8 cellular contexts compared by ENCODE assay signal in genomic region chr22:40024201-40025061, GRCh38. TPM values are rescaled to one million over a fixed set of nuclear protein-coding genes. Genes with fewer than 3 reads are reported as not detected.
DNase-seq lines count a peak whose midpoint lies in the region; ATAC-seq and TF ChIP-seq lines count a peak whose summit lies in the region.

No MANE protein-coding gene starts in this region.

- H3K9me3 Mint-ChIP-seq in activated naive CD8-positive, alpha-beta T cell treated with anti-CD3 and anti-CD28 coated beads, Interleukin-2, amount 50 U/mL, for 24 hours, result no peaks in the 10 kb centered on the region

- TF ChIP-seq CTCF in Loucy (conservative IDR thresholded peaks at IDR 0.05; ENCODE audit: low read length) (peak; percentile 98), left ventricle myocardium inferior (IDR thresholded peaks at IDR 0.05; ENCODE audit: borderline replicate concordance) (peak; percentile 91)

- peak; percentile 66 for ATAC-seq in activated naive CD8-positive, alpha-beta T cell treated with anti-CD3 and anti-CD28 coated beads, Interleukin-2, amount 50 U/mL, for 24 hours
- ATAC-seq in sciatic nerve (peak; percentile 86), GM18505 (IDR thresholded peaks at IDR 0.05; ENCODE audit: unreplicated experiment) (no peak)

- no peaks in the 10 kb centered on the region for H3F3A ChIP-seq in Loucy (ENCODE audit: low read depth)

- no peak for TF ChIP-seq POLR2A in GM18505 (IDR thresholded peaks at IDR 0.05; ENCODE audit: borderline replicate concordance, extremely low read depth, insufficient read depth, insufficient read length)

- H3K27me3 Mint-ChIP-seq in activated naive CD8-positive, alpha-beta T cell treated with anti-CD3 and anti-CD28 coated beads, Interleukin-2, amount 50 U/mL, for 24 hours, result no peaks in the 10 kb centered on the region

- H2AFZ ChIP-seq in Loucy (ENCODE audit: low read length), result peak overlapping the region; percentile 26; the same call in 1 of the 2 replicates

- H3K27ac Mint-ChIP-seq in activated naive CD8-positive, alpha-beta T cell treated with anti-CD3 and anti-CD28 coated beads, Interleukin-2, amount 50 U/mL, for 24 hours, result no peak overlapping the region

- H4K20me1 ChIP-seq in Loucy (ENCODE audit: insufficient read depth, low read length, poor library complexity, severe bottlenecking), result no peaks in the 10 kb centered on the region

- H3K36me3 ChIP-seq in Loucy (ENCODE audit: insufficient read depth, low read length) (no peaks in the 10 kb centered on the region), left ventricle myocardium inferior (no peaks in the 10 kb centered on the region)

- peaks cover 4% of the 10 kb centered on the region for H3K4me1 Mint-ChIP-seq in activated naive CD8-positive, alpha-beta T cell treated with anti-CD3 and anti-CD28 coated beads, Interleukin-2, amount 50 U/mL, for 24 hours

- H3K79me2 ChIP-seq in Loucy (ENCODE audit: insufficient read depth, low read length), result no peaks in the 10 kb centered on the region

- H3K9me3 ChIP-seq in Loucy (ENCODE audit: insufficient read depth, low read depth, low read length) (no peaks in the 10 kb centered on the region), left ventricle myocardium inferior (replicated peaks) (no peaks in the 10 kb centered on the region)

- H3K4me3 ChIP-seq in Loucy (ENCODE audit: low read length, poor library complexity, severe bottlenecking) (no peak overlapping the region), left ventricle myocardium inferior (no peak overlapping the region)

- H3K4me2 ChIP-seq in Loucy (ENCODE audit: low read depth, low read length, poor library complexity, severe bottlenecking), result peak overlapping the region; percentile 41

- H3K36me3 Mint-ChIP-seq in activated naive CD8-positive, alpha-beta T cell treated with anti-CD3 and anti-CD28 coated beads, Interleukin-2, amount 50 U/mL, for 24 hours (ENCODE audit: low read depth), result no peaks in the 10 kb centered on the region

- DNase-seq in DMS53 (lab: John Stamatoyannopoulos, UW) (peak; percentile 75), SW480 (ENCODE audit: low spot score) (peak; percentile 45), left ventricle myocardium inferior (peak; percentile 63), sciatic nerve (ENCODE audit: low spot score) (peak; percentile 85), NCI-H187 (lab: John Stamatoyannopoulos, UW) (no peak)
- DNase-seq in activated naive CD8-positive, alpha-beta T cell treated with anti-CD3 and anti-CD28 coated beads, Interleukin-2, amount 50 U/mL, for 24 hours, result peak; percentile 71

- intact Hi-C loops in left ventricle myocardium inferior (cut with micrococcal nuclease) (loop anchor here (5.0 kb wide), 1 partner anchor 487 kb away; no protein-coding TSS in a partner anchor), sciatic nerve (cut with DNase I) (loop anchor here (5.0 to 10.0 kb wide), 3 partner anchors 400 to 487 kb away; no protein-coding TSS in a partner anchor)

- no peak overlapping the region for H3K27ac ChIP-seq in left ventricle myocardium inferior (replicated peaks)

- peak overlapping the region; percentile 17 for H3K9ac ChIP-seq in Loucy (ENCODE audit: low read depth, low read length, poor library complexity, severe bottlenecking)

- H3K9me2 ChIP-seq in Loucy (replicated peaks; ENCODE audit: low read depth, low read length), result no peaks in the 10 kb centered on the region

- H3K4me3 Mint-ChIP-seq in activated naive CD8-positive, alpha-beta T cell treated with anti-CD3 and anti-CD28 coated beads, Interleukin-2, amount 50 U/mL, for 24 hours, result no peak overlapping the region

- peaks cover 7% of the 10 kb centered on the region for H3K4me1 ChIP-seq in Loucy (ENCODE audit: insufficient read depth, low read length, poor library complexity, severe bottlenecking)
- H3K4me1 ChIP-seq in left ventricle myocardium inferior, result peaks cover 8% of the 10 kb centered on the region

- H3K27me3 ChIP-seq in Loucy (ENCODE audit: insufficient read depth, low read length, poor library complexity, severe bottlenecking) (no peaks in the 10 kb centered on the region), left ventricle myocardium inferior (ENCODE audit: low read depth) (peaks cover 21% of the 10 kb centered on the region)

RNA-seq across cellular contexts. Expression of gene FAM83F, which starts 29.7 kb away (rescaled TPM):
- total RNA-seq in left ventricle myocardium inferior, result 4.4 TPM
- 11.4 TPM for total RNA-seq in sciatic nerve

Comparison
In these comparisons a context has a peak if more than half of its experiments do, and no peak if none do; other contexts are left out.
1. DNase-seq: peak in DMS53 (single experiment), SW480 (single experiment), activated naive CD8-positive, alpha-beta T cell treated with anti-CD3 and anti-CD28 coated beads, Interleukin-2, amount 50 U/mL, for 24 hours (single experiment), left ventricle myocardium inferior (single experiment) and sciatic nerve (single experiment); none in NCI-H187 (0 of 2).